In the genomic region with DNA sequence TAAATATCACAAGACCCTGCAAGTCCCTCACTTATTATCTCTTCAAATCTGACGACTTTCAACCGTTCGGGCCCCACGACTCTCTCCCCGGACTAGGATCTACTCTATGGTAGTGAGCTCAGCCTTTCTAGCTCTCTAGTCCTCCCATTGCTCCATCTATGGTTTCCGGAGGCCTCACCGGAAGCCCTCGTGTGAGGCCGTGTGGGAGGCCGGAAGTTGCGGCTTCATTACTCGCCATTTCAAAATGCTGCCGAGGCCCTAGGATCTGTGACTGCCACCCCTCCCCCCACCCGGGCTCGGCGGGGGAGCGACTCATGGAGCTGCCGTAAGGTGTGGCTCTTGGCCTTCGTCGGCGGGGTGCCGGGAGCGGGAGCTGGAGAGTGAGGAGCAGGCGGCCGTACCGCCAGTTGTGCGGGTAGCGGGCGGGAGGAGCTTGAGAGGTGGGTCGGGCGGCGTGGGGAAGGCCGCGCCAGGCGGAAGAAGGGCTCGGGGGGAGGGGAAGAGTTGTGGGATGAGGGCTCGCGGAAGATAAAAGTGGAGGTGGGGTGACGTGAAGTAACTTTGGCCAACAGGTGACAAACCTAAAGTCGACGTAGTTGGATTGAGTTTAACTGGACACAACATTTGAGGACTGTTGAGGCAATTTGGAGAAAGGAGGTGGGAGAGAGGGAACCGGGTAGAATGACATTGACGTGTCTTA, we compare ENCODE assay signal across 1 cellular context.
A peak's percentile ranks its signal among the peaks of the same experiment; 100 is the strongest.
TF ChIP-seq lines count a peak whose summit lies in the region.

A gene with protein sequence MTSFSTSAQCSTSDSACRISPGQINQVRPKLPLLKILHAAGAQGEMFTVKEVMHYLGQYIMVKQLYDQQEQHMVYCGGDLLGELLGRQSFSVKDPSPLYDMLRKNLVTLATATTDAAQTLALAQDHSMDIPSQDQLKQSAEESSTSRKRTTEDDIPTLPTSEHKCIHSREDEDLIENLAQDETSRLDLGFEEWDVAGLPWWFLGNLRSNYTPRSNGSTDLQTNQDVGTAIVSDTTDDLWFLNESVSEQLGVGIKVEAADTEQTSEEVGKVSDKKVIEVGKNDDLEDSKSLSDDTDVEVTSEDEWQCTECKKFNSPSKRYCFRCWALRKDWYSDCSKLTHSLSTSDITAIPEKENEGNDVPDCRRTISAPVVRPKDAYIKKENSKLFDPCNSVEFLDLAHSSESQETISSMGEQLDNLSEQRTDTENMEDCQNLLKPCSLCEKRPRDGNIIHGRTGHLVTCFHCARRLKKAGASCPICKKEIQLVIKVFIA (plus strand): TSS at position 227 of the 700 bp plus-strand sequence. CDS start 9,113 bp downstream, outside the sequence.

TF ChIP-seq in K562, 482 proteins besides CTCF, POLR2A, EP300 and RAD21 (continued from another document and continues in another):
- TF ChIP-seq, protein P1, sequence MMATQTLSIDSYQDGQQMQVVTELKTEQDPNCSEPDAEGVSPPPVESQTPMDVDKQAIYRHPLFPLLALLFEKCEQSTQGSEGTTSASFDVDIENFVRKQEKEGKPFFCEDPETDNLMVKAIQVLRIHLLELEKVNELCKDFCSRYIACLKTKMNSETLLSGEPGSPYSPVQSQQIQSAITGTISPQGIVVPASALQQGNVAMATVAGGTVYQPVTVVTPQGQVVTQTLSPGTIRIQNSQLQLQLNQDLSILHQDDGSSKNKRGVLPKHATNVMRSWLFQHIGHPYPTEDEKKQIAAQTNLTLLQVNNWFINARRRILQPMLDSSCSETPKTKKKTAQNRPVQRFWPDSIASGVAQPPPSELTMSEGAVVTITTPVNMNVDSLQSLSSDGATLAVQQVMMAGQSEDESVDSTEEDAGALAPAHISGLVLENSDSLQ (IDR thresholded peaks at IDR 0.05): peak; percentile 71
- peak; percentile 78 for TF ChIP-seq NCOA1 (IDR thresholded peaks at IDR 0.05; ENCODE audit: low read depth)
- peak; percentile 11; the same call in 1 of the 2 replicates for TF ChIP-seq ZBTB9 (CRISPR knock-in tag; IDR thresholded peaks at IDR 0.05)
- TF ChIP-seq NCOA4 (IDR thresholded peaks at IDR 0.05; ENCODE audit: partially characterized antibody): peak; percentile 54
- TF ChIP-seq ZNF76 (CRISPR knock-in tag; IDR thresholded peaks at IDR 0.05; ENCODE audit: borderline replicate concordance): 0 out of 2 replicates have a peak, but pooled peaks have one; percentile 57
- TF ChIP-seq ZNF766 (CRISPR knock-in tag; conservative IDR thresholded peaks at IDR 0.05): no peak; the same call in 1 of the 2 replicates
- TF ChIP-seq HNRNPK (IDR thresholded peaks at IDR 0.05; ENCODE audit: low read depth, low read length, poor library complexity, severe bottlenecking): peak; percentile 84
- TF ChIP-seq ZBTB12 (CRISPR knock-in tag; IDR thresholded peaks at IDR 0.05): peak; percentile 74
- TF ChIP-seq, protein P2, sequence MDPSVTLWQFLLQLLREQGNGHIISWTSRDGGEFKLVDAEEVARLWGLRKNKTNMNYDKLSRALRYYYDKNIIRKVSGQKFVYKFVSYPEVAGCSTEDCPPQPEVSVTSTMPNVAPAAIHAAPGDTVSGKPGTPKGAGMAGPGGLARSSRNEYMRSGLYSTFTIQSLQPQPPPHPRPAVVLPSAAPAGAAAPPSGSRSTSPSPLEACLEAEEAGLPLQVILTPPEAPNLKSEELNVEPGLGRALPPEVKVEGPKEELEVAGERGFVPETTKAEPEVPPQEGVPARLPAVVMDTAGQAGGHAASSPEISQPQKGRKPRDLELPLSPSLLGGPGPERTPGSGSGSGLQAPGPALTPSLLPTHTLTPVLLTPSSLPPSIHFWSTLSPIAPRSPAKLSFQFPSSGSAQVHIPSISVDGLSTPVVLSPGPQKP (CRISPR knock-in tag; IDR thresholded peaks at IDR 0.05): no peak
- no peak for TF ChIP-seq ZNF778 (CRISPR knock-in tag; IDR thresholded peaks at IDR 0.05)
- peak; percentile 82; the same call in 1 of the 2 replicates for TF ChIP-seq SMARCA5 (IDR thresholded peaks at IDR 0.05)
- no peak for TF ChIP-seq PCBP2 (IDR thresholded peaks at IDR 0.05; ENCODE audit: low read depth, low read length, poor library complexity, severe bottlenecking)
- TF ChIP-seq NEUROD1 (IDR thresholded peaks at IDR 0.05; ENCODE audit: borderline replicate concordance, low read depth, low read length, partially characterized antibody): peak; percentile 94
- peak; percentile 98 for TF ChIP-seq FIP1L1 (IDR thresholded peaks at IDR 0.05; ENCODE audit: low read depth, low read length, poor library complexity, severe bottlenecking)
- peak; percentile 95; the same call in 1 of the 2 replicates for TF ChIP-seq MTA3 (IDR thresholded peaks at IDR 0.05; ENCODE audit: borderline replicate concordance)
- TF ChIP-seq ZNF696 (CRISPR knock-in tag; conservative IDR thresholded peaks at IDR 0.05): no peak
- peak; percentile 84 for TF ChIP-seq CEBPG (CRISPR knock-in tag; IDR thresholded peaks at IDR 0.05)
- TF ChIP-seq CEBPG (tag; conservative IDR thresholded peaks at IDR 0.05 in 1 of 2, IDR thresholded peaks at IDR 0.05 in 1 of 2): peak; percentile 69 to 78; a peak in 2 of 4 replicates
- no peak for TF ChIP-seq TEAD2 (tag; IDR thresholded peaks at IDR 0.05)
- TF ChIP-seq ZNF41 (CRISPR knock-in tag; conservative IDR thresholded peaks at IDR 0.05): no peak
- TF ChIP-seq ZBTB43 (CRISPR knock-in tag; IDR thresholded peaks at IDR 0.05): peak; percentile 17; the same call in 1 of the 2 replicates
- no peak for TF ChIP-seq ZNF232 (CRISPR knock-in tag; IDR thresholded peaks at IDR 0.05)
- TF ChIP-seq, protein P3, sequence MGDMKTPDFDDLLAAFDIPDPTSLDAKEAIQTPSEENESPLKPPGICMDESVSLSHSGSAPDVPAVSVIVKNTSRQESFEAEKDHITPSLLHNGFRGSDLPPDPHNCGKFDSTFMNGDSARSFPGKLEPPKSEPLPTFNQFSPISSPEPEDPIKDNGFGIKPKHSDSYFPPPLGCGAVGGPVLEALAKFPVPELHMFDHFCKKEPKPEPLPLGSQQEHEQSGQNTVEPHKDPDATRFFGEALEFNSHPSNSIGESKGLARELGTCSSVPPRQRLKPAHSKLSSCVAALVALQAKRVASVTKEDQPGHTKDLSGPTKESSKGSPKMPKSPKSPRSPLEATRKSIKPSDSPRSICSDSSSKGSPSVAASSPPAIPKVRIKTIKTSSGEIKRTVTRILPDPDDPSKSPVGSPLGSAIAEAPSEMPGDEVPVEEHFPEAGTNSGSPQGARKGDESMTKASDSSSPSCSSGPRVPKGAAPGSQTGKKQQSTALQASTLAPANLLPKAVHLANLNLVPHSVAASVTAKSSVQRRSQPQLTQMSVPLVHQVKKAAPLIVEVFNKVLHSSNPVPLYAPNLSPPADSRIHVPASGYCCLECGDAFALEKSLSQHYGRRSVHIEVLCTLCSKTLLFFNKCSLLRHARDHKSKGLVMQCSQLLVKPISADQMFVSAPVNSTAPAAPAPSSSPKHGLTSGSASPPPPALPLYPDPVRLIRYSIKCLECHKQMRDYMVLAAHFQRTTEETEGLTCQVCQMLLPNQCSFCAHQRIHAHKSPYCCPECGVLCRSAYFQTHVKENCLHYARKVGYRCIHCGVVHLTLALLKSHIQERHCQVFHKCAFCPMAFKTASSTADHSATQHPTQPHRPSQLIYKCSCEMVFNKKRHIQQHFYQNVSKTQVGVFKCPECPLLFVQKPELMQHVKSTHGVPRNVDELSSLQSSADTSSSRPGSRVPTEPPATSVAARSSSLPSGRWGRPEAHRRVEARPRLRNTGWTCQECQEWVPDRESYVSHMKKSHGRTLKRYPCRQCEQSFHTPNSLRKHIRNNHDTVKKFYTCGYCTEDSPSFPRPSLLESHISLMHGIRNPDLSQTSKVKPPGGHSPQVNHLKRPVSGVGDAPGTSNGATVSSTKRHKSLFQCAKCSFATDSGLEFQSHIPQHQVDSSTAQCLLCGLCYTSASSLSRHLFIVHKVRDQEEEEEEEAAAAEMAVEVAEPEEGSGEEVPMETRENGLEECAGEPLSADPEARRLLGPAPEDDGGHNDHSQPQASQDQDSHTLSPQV (IDR thresholded peaks at IDR 0.05): peak; percentile 64
- TF ChIP-seq, protein P4, sequence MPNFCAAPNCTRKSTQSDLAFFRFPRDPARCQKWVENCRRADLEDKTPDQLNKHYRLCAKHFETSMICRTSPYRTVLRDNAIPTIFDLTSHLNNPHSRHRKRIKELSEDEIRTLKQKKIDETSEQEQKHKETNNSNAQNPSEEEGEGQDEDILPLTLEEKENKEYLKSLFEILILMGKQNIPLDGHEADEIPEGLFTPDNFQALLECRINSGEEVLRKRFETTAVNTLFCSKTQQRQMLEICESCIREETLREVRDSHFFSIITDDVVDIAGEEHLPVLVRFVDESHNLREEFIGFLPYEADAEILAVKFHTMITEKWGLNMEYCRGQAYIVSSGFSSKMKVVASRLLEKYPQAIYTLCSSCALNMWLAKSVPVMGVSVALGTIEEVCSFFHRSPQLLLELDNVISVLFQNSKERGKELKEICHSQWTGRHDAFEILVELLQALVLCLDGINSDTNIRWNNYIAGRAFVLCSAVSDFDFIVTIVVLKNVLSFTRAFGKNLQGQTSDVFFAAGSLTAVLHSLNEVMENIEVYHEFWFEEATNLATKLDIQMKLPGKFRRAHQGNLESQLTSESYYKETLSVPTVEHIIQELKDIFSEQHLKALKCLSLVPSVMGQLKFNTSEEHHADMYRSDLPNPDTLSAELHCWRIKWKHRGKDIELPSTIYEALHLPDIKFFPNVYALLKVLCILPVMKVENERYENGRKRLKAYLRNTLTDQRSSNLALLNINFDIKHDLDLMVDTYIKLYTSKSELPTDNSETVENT (CRISPR knock-in tag; IDR thresholded peaks at IDR 0.05): peak; percentile 78
- no peak for TF ChIP-seq PPARD (CRISPR knock-in tag; IDR thresholded peaks at IDR 0.05)
- peak; percentile 54; the same call in 1 of the 2 replicates for TF ChIP-seq ZNF740 (CRISPR knock-in tag; IDR thresholded peaks at IDR 0.05)
- TF ChIP-seq ZNF740 (tag; IDR thresholded peaks at IDR 0.05): peak in 1 of 2 experiments; percentile 76; a peak in 1 of 4 replicates
- TF ChIP-seq XRCC3 (IDR thresholded peaks at IDR 0.05): no peak
- peak; percentile 38; the same call in 1 of the 2 replicates for TF ChIP-seq MAFK (IDR thresholded peaks at IDR 0.05; ENCODE audit: low read length)
- no peak for TF ChIP-seq BRF1 (IDR thresholded peaks at IDR 0.05; ENCODE audit: borderline replicate concordance, extremely low read depth, insufficient read length)
- TF ChIP-seq ZNF699 (CRISPR knock-in tag; IDR thresholded peaks at IDR 0.05; ENCODE audit: insufficient replicate concordance): no peak
- TF ChIP-seq, protein P5, sequence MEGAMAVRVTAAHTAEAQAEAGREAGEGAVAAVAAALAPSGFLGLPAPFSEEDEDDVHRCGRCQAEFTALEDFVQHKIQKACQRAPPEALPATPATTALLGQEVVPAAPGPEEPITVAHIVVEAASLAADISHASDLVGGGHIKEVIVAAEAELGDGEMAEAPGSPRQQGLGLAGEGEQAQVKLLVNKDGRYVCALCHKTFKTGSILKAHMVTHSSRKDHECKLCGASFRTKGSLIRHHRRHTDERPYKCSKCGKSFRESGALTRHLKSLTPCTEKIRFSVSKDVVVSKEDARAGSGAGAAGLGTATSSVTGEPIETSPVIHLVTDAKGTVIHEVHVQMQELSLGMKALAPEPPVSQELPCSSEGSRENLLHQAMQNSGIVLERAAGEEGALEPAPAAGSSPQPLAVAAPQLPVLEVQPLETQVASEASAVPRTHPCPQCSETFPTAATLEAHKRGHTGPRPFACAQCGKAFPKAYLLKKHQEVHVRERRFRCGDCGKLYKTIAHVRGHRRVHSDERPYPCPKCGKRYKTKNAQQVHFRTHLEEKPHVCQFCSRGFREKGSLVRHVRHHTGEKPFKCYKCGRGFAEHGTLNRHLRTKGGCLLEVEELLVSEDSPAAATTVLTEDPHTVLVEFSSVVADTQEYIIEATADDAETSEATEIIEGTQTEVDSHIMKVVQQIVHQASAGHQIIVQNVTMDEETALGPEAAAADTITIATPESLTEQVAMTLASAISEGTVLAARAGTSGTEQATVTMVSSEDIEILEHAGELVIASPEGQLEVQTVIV (CRISPR knock-in tag; IDR thresholded peaks at IDR 0.05; ENCODE audit: borderline replicate concordance): peak; percentile 73; the same call in 1 of the 2 replicates
- no peak; the same call in 1 of the 2 replicates for TF ChIP-seq CBX5 (IDR thresholded peaks at IDR 0.05; ENCODE audit: borderline replicate concordance, low read depth)
- TF ChIP-seq POLR2G (IDR thresholded peaks at IDR 0.05; ENCODE audit: low read depth, low read length): peak; percentile 97
- TF ChIP-seq HEY1 (CRISPR knock-in tag; IDR thresholded peaks at IDR 0.05; ENCODE audit: borderline replicate concordance): no peak; the same call in 1 of the 2 replicates
- TF ChIP-seq RBBP5 (IDR thresholded peaks at IDR 0.05; ENCODE audit: borderline replicate concordance, insufficient read depth, low read length, poor library complexity, severe bottlenecking): peak; percentile 89
- TF ChIP-seq CREB1 (IDR thresholded peaks at IDR 0.05): peak; percentile 94
- TF ChIP-seq CREB1 (CRISPR knock-in tag; IDR thresholded peaks at IDR 0.05): peak; percentile 90
- no peak for TF ChIP-seq HMG20B (CRISPR knock-in tag; IDR thresholded peaks at IDR 0.05)
